19 cellular contexts compared by ENCODE assay signal in genomic region chr5:142984525-142984924, GRCh38.
DNase-seq lines count a peak whose midpoint lies in the region; ATAC-seq and TF ChIP-seq lines count a peak whose summit lies in the region.
"Had no signal": no experiment of that assay in that cellular context is flagged by ENCODE, and none has a peak within 500 bp of the region (broad histone marks: within the 10 kb centered on the region; RNA-seq: fewer than 3 reads in every experiment).

No MANE protein-coding gene starts in this region.

- no peak overlapping the region for H2BK5ac ChIP-seq in mesenchymal stem cell (ENCODE audit: low read depth, low read length, poor library complexity, severe bottlenecking)

- no peak overlapping the region for H2BK12ac ChIP-seq in mesenchymal stem cell (ENCODE audit: low read length in 2 of 2)

- no peak overlapping the region for H3K14ac ChIP-seq in mesenchymal stem cell (ENCODE audit: low read length in 2 of 2)

- no peak overlapping the region for H2AFZ ChIP-seq in mesenchymal stem cell (ENCODE audit: low read depth, low read length)

- H3K79me1 ChIP-seq in mesenchymal stem cell (replicated peaks; ENCODE audit: low read length, poor library complexity, severe bottlenecking), result peaks cover 5% of the 10 kb centered on the region

- no peak overlapping the region for H3K9ac ChIP-seq in mesenchymal stem cell (ENCODE audit: low read length)

- H3K27ac ChIP-seq in left ventricle myocardium inferior (replicated peaks), result peak overlapping the region; percentile 16
- no peak overlapping the region for H3K27ac ChIP-seq in mesenchymal stem cell (ENCODE audit: low read length, poor library complexity, severe bottlenecking)
- H3K27ac ChIP-seq: C4-2B had no signal

- H3K9me3 ChIP-seq in left ventricle myocardium inferior (replicated peaks) (peaks cover 4% of the 10 kb centered on the region), mesenchymal stem cell (ENCODE audit: control insufficient read depth, low read length) (no peaks in the 10 kb centered on the region)

- 100% methylated on average over 1 of the region's 2 CpGs for whole genome bisulfite sequencing in mesenchymal stem cell

- H3K4me2 ChIP-seq in mesenchymal stem cell (ENCODE audit: low read length, poor library complexity, severe bottlenecking), result no peak overlapping the region

- H3K18ac ChIP-seq in mesenchymal stem cell (ENCODE audit: low read depth in 1 of 2, low read length in 2 of 2), result no peak overlapping the region

- H3K23ac ChIP-seq in mesenchymal stem cell (ENCODE audit: low read length in 2 of 2), result no peak overlapping the region

- no peak overlapping the region for H4K91ac ChIP-seq in mesenchymal stem cell (ENCODE audit: low read length)

- H3K36me3 ChIP-seq in left ventricle myocardium inferior (no peaks in the 10 kb centered on the region), mesenchymal stem cell (ENCODE audit: control insufficient read depth in 1 of 2, insufficient read depth in 2 of 2, low read depth in 1 of 2, low read length in 2 of 2) (no peaks in the 10 kb centered on the region)

- ATAC-seq in Right ventricle myocardium inferior (no peak), GM19328 (IDR thresholded peaks at IDR 0.05; ENCODE audit: unreplicated experiment) (no peak)

- intact Hi-C loops in left ventricle myocardium inferior (cut with micrococcal nuclease) (no loop called here), Right ventricle myocardium inferior (cut with DNase I) (no loop called here)

- H3K4me1 ChIP-seq in left ventricle myocardium inferior (peaks cover 48% of the 10 kb centered on the region), mesenchymal stem cell (ENCODE audit: control insufficient read depth, insufficient read depth, low read depth, low read length) (peaks cover 12% of the 10 kb centered on the region)

- H2BK15ac ChIP-seq in mesenchymal stem cell (ENCODE audit: low read depth, poor library complexity, severe bottlenecking), result no peak overlapping the region

- TF ChIP-seq CTCF in left ventricle myocardium inferior (IDR thresholded peaks at IDR 0.05; ENCODE audit: borderline replicate concordance), result no peak

- no peak overlapping the region for H3K4ac ChIP-seq in mesenchymal stem cell (ENCODE audit: low read depth in 1 of 2, low read length in 2 of 2)

- no peak overlapping the region for H2AK5ac ChIP-seq in mesenchymal stem cell (ENCODE audit: low read length, severe bottlenecking)

- H4K8ac ChIP-seq in mesenchymal stem cell (ENCODE audit: low read length), result no peak overlapping the region

- H3K4me3 ChIP-seq in left ventricle myocardium inferior, result no peak overlapping the region
- H3K4me3 ChIP-seq in mesenchymal stem cell (ENCODE audit: insufficient read depth in 1 of 2, low read depth in 1 of 2, low read length in 2 of 2), result no peak overlapping the region

- DNase-seq in left ventricle myocardium inferior (no peak), Right ventricle myocardium inferior (ENCODE audit: missing footprints) (no peak), amniotic epithelial cell (ENCODE audit: low read depth) (peak; percentile 71), mesenchymal stem cell (peak; percentile 75), NCI-H510A treated with DMSO at 0.1 percent for 48 hours (lab: John Stamatoyannopoulos, UW) (no peak), DMS 273 (lab: John Stamatoyannopoulos, UW; ENCODE audit: unreplicated experiment) (no peak)
- DNase-seq in stimulated activated CD4-positive, alpha-beta T cell treated with anti-CD3 and anti-CD28 coated beads, Interleukin-4, amount 100 ng/mL, for 1 hour, result no peak
- DNase-seq: 8988T, COR-L47, Karpas-422, MV-4-11, NCI-H1105 treated with DMSO at 0.1 percent for 48 hours, NCI-H2081, NCI-H2171, NCI-H345, NCI-H524 treated with DMSO at 0.1 percent for 48 hours, Right ventricle myocardium superior had no signal

- H3K27me3 ChIP-seq in left ventricle myocardium inferior (ENCODE audit: low read depth), result no peaks in the 10 kb centered on the region
- no peaks in the 10 kb centered on the region for H3K27me3 ChIP-seq in mesenchymal stem cell (ENCODE audit: control insufficient read depth in 1 of 2, insufficient read depth in 1 of 2, low read length in 2 of 2)

- H2BK120ac ChIP-seq in mesenchymal stem cell (ENCODE audit: low read depth, low read length), result no peak overlapping the region

Comparison
In these comparisons a context has a peak if more than half of its experiments do, and no peak if none do; other contexts are left out.
1. DNase-seq: peak in amniotic epithelial cell (single experiment) and mesenchymal stem cell (single experiment); none in left ventricle myocardium inferior (single experiment), Right ventricle myocardium inferior (single experiment), stimulated activated CD4-positive, alpha-beta T cell treated with anti-CD3 and anti-CD28 coated beads, Interleukin-4, amount 100 ng/mL, for 1 hour (single experiment), NCI-H510A treated with DMSO at 0.1 percent for 48 hours (single experiment) and DMS 273 (single experiment).